Comparison of ENCODE assay signal across 16 cellular contexts in the genomic region with DNA sequence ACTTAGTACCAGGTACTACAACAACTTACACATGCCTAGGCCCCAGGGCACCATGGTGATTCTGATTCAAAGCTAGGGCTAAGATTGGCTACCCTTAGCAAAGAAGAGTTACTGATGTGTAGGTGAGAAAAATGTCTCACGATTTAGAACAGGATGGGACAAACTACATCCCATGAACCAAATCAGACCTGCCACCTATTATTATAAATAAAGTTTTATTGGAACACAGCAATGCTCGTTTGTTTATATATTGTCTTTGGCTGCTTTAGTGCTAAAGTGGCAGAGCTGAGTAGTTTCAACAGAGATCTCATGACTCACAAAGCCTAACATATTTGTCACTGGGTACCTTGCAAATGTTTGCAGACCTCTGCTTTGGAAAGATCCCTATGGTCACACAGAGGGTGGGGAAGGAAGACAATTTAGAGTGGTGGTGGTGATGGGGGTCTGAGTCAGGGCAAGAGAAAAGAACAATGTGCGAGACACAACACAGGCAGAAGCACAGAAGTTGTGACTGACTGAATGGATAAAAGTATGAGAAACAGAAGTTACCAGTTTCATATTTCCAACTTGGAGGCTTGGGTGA.
A peak's percentile ranks its signal among the peaks of the same experiment; 100 is the strongest.
DNase-seq lines count a peak whose midpoint lies in the region; ATAC-seq, FAIRE-seq and TF ChIP-seq lines count a peak whose summit lies in the region.
"Had no signal": no experiment of that assay in that cellular context is flagged by ENCODE, and none has a peak within 500 bp of the region (broad histone marks: within the 10 kb centered on the region; RNA-seq: fewer than 3 reads in every experiment).

No MANE protein-coding gene starts in this region.

- no peaks in the 10 kb centered on the region for H4K20me1 ChIP-seq in GM12878 (ENCODE audit: control insufficient read depth, insufficient read depth)

- peak in 1 of 2 donors; percentile 3 for DNase-seq in activated T-cell treated with anti-CD3 and anti-CD28 coated beads, Interleukin-2, amount 50 U/mL, for 72 hours
- DNase-seq in activated T-cell treated with anti-CD3 and anti-CD28 coated beads, Interleukin-2, amount 50 U/mL, for 24 hours = no peak
- DNase-seq in HT1080 (ENCODE audit: low read depth) (peak; percentile 86), GM12878 (ENCODE audit: low read depth, low spot score) (no peak), myocyte (ENCODE audit: low read depth) (peak; percentile 24), Peyer's patch (no peak), coronary artery (ENCODE audit: low spot score) (no peak), nucleus accumbens (lab: John Stamatoyannopoulos, UW) (no peak)
- DNase-seq: activated CD8-positive, alpha-beta memory T cell treated with anti-CD3 and anti-CD28 coated beads, Interleukin-2, amount 50 U/mL, for 4 hours; adrenal gland; hippocampal formation; left cardiac atrium; NCI-H1930; NCI-H526 treated with DMSO at 0.1 percent for 48 hours had no signal

- H3K4me3 ChIP-seq in GM12878 (no peak overlapping the region), Peyer's patch (no peak overlapping the region), coronary artery (no peak overlapping the region)
- H3K4me3 ChIP-seq: adrenal gland, thoracic aorta had no signal

- H2AFZ ChIP-seq in GM12878 (ENCODE audit: control insufficient read depth, low read depth, low read length) = no peak overlapping the region

- RAD21 ChIA-PET in GM12878 (lab: Charles Lee; ENCODE audit: unreplicated experiment) = no interaction called here

- peaks cover 0 to 5% of the 10 kb centered on the region in 2 donors for H3K9me3 Mint-ChIP-seq in activated T-cell treated with anti-CD3 and anti-CD28 coated beads, Interleukin-2, amount 50 U/mL, for 72 hours
- no peaks in the 10 kb centered on the region for H3K9me3 Mint-ChIP-seq in activated T-cell treated with anti-CD3 and anti-CD28 coated beads, Interleukin-2, amount 50 U/mL, for 24 hours

- H3K27me3 Mint-ChIP-seq in activated T-cell treated with anti-CD3 and anti-CD28 coated beads, Interleukin-2, amount 50 U/mL, for 72 hours (ENCODE audit: low read depth) = no peaks in the 10 kb centered on the region
- H3K27me3 Mint-ChIP-seq in activated T-cell treated with anti-CD3 and anti-CD28 coated beads, Interleukin-2, amount 50 U/mL, for 24 hours = no peaks in the 10 kb centered on the region

- CTCF ChIA-PET in GM12878 (lab: Yijun Ruan, JAX) = interaction anchor here (0.6 kb wide), 1 partner anchor 25 kb away, joined by 3 read pairs; no protein-coding TSS in a partner anchor

- FAIRE-seq in GM12878 (lab: Jason Lieb, UNC) = no peak

- BruUV-seq in GM12878 (replicated peaks; lab: Mats Ljungman, UMichigan) = no TSS peak

- peaks cover 17% of the 10 kb centered on the region for H3K4me1 Mint-ChIP-seq in activated T-cell treated with anti-CD3 and anti-CD28 coated beads, Interleukin-2, amount 50 U/mL, for 72 hours (ENCODE audit: low read depth)
- H3K4me1 Mint-ChIP-seq in activated T-cell treated with anti-CD3 and anti-CD28 coated beads, Interleukin-2, amount 50 U/mL, for 24 hours (ENCODE audit: low read depth) = peaks cover 17% of the 10 kb centered on the region

- SMC1A ChIA-PET in GM12878 (lab: Charles Lee; ENCODE audit: uncharacterized antibody, unreplicated experiment) = no interaction called here

- no peak for TF ChIP-seq RAD21 in GM12878 (IDR thresholded peaks at IDR 0.05; ENCODE audit: insufficient read depth, low read depth, low read length)

- no peak overlapping the region for H3K4me3 Mint-ChIP-seq in activated T-cell treated with anti-CD3 and anti-CD28 coated beads, Interleukin-2, amount 50 U/mL, for 72 hours
- H3K4me3 Mint-ChIP-seq in activated T-cell treated with anti-CD3 and anti-CD28 coated beads, Interleukin-2, amount 50 U/mL, for 24 hours = no peak overlapping the region
- H3K4me3 Mint-ChIP-seq: WTC11 had no signal

- H3K9me3 ChIP-seq in GM12878 (replicated peaks; ENCODE audit: control insufficient read depth, insufficient read depth, low read length) (no peaks in the 10 kb centered on the region), Peyer's patch (no peaks in the 10 kb centered on the region)
- H3K9me3 ChIP-seq: adrenal gland, thoracic aorta had no signal

- no peak for TF ChIP-seq EP300 in GM12878 (IDR thresholded peaks at IDR 0.05; ENCODE audit: borderline replicate concordance in 1 of 2, control insufficient read depth in 1 of 2, low read depth in 2 of 2, low read length in 2 of 2)

- no peak overlapping the region for H3K4me2 ChIP-seq in GM12878 (ENCODE audit: control insufficient read depth, insufficient read depth)

- H3K27ac Mint-ChIP-seq in activated T-cell treated with anti-CD3 and anti-CD28 coated beads, Interleukin-2, amount 50 U/mL, for 72 hours = no peak overlapping the region
- H3K27ac Mint-ChIP-seq in activated T-cell treated with anti-CD3 and anti-CD28 coated beads, Interleukin-2, amount 50 U/mL, for 24 hours = no peak overlapping the region
- H3K27ac Mint-ChIP-seq: WTC11 had no signal

- intact Hi-C loops in GM12878 (cut with micrococcal nuclease; ENCODE audit: unreplicated experiment) = no loop called here

- peak; percentile 62 to 65 for ATAC-seq in activated T-cell treated with anti-CD3 and anti-CD28 coated beads, Interleukin-2, amount 50 U/mL, for 72 hours (replicated peaks in 1 of 2)
- no peak for ATAC-seq in GM12878
- ATAC-seq: left cardiac atrium, WTC11 had no signal

- H3K36me3 Mint-ChIP-seq in activated T-cell treated with anti-CD3 and anti-CD28 coated beads, Interleukin-2, amount 50 U/mL, for 72 hours (ENCODE audit: insufficient read depth in 2 of 2) = no peaks in the 10 kb centered on the region
- H3K36me3 Mint-ChIP-seq in activated T-cell treated with anti-CD3 and anti-CD28 coated beads, Interleukin-2, amount 50 U/mL, for 24 hours (ENCODE audit: low read depth) = no peaks in the 10 kb centered on the region
- H3K36me3 Mint-ChIP-seq: WTC11 had no signal

- in situ Hi-C loops in GM12878 (cut with MboI) = no loop called here

- no peaks in the 10 kb centered on the region; a peak in 1 of 4 replicates for H3K27me3 ChIP-seq in GM12878 (replicated peaks in 1 of 2; ENCODE audit: control insufficient read depth in 2 of 2, insufficient read depth in 2 of 2, low read length in 1 of 2)
- H3K27me3 ChIP-seq in Peyer's patch = no peaks in the 10 kb centered on the region
- H3K27me3 ChIP-seq: adrenal gland had no signal

- H3K4me1 ChIP-seq in GM12878 (ENCODE audit: control insufficient read depth, insufficient read depth, low read length) (no peaks in the 10 kb centered on the region), Peyer's patch (peaks cover 0 to 6% (median 0%) of the 10 kb centered on the region in 4 donors)

- no peaks in the 10 kb centered on the region for H3K36me3 ChIP-seq in GM12878 (ENCODE audit: control insufficient read depth in 2 of 2, insufficient read depth in 2 of 2, low read length in 1 of 2)
- H3K36me3 ChIP-seq in Peyer's patch = no peaks in the 10 kb centered on the region
- H3K36me3 ChIP-seq: adrenal gland, thoracic aorta had no signal

- H3K9ac ChIP-seq in GM12878 (ENCODE audit: control insufficient read depth, insufficient read depth, low read length) = no peak overlapping the region

- POLR2A ChIA-PET in GM12878 (lab: Charles Lee) = no interaction called here

- TF ChIP-seq POLR2A in GM12878 (IDR thresholded peaks at IDR 0.05; ENCODE audit: low read depth, low read length) (no peak), Peyer's patch (IDR thresholded peaks at IDR 0.05) (no peak)

- H3K27ac ChIP-seq in GM12878 (ENCODE audit: control insufficient read depth, insufficient read depth) (no peak overlapping the region), Peyer's patch (no peak overlapping the region), coronary artery (no peak overlapping the region)
- H3K27ac ChIP-seq: adrenal gland, thoracic aorta had no signal

- 20% methylated on average over 3 of the region's 3 CpGs for WGBS in GM12878 (ENCODE audit: insufficient coverage, insufficient replicate concordance, low lambda C conversion rate, missing lambda C conversion rate)

- H3K79me2 ChIP-seq in GM12878 (ENCODE audit: control insufficient read depth, insufficient read depth, low read length) = no peaks in the 10 kb centered on the region

- TF ChIP-seq CTCF in GM12878 (IDR thresholded peaks at IDR 0.05 in 2 of 3, conservative IDR thresholded peaks at IDR 0.05 in 1 of 3; ENCODE audit: control insufficient read depth in 2 of 3, extremely low read depth in 1 of 3, insufficient read depth in 1 of 3, low read depth in 3 of 3, low read length in 3 of 3) = no peak
- no peak for TF ChIP-seq CTCF in Peyer's patch (IDR thresholded peaks at IDR 0.05)
- TF ChIP-seq CTCF in coronary artery (IDR thresholded peaks at IDR 0.05) = no peak

TF ChIP-seq in GM12878, 131 proteins besides CTCF, POLR2A, EP300 and RAD21:
- TF ChIP-seq RB1 (IDR thresholded peaks at IDR 0.05; ENCODE audit: borderline replicate concordance) = no peak
- TF ChIP-seq, protein P1, sequence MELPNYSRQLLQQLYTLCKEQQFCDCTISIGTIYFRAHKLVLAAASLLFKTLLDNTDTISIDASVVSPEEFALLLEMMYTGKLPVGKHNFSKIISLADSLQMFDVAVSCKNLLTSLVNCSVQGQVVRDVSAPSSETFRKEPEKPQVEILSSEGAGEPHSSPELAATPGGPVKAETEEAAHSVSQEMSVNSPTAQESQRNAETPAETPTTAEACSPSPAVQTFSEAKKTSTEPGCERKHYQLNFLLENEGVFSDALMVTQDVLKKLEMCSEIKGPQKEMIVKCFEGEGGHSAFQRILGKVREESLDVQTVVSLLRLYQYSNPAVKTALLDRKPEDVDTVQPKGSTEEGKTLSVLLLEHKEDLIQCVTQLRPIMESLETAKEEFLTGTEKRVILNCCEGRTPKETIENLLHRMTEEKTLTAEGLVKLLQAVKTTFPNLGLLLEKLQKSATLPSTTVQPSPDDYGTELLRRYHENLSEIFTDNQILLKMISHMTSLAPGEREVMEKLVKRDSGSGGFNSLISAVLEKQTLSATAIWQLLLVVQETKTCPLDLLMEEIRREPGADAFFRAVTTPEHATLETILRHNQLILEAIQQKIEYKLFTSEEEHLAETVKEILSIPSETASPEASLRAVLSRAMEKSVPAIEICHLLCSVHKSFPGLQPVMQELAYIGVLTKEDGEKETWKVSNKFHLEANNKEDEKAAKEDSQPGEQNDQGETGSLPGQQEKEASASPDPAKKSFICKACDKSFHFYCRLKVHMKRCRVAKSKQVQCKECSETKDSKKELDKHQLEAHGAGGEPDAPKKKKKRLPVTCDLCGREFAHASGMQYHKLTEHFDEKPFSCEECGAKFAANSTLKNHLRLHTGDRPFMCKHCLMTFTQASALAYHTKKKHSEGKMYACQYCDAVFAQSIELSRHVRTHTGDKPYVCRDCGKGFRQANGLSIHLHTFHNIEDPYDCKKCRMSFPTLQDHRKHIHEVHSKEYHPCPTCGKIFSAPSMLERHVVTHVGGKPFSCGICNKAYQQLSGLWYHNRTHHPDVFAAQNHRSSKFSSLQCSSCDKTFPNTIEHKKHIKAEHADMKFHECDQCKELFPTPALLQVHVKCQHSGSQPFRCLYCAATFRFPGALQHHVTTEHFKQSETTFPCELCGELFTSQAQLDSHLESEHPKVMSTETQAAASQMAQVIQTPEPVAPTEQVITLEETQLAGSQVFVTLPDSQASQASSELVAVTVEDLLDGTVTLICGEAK (IDR thresholded peaks at IDR 0.05; ENCODE audit: borderline replicate concordance) = peak; percentile 49; the same call in 1 of the 2 replicates

Comparison
In these comparisons a context has a peak if more than half of its experiments do, and no peak if none do; other contexts are left out.
1. DNase-seq: peak in HT1080 (single experiment) and myocyte (single experiment); none in activated T-cell treated with anti-CD3 and anti-CD28 coated beads, Interleukin-2, amount 50 U/mL, for 24 hours (single experiment), GM12878 (single experiment), Peyer's patch (0 of 3), coronary artery (single experiment) and nucleus accumbens (0 of 56).